In the genomic region with DNA sequence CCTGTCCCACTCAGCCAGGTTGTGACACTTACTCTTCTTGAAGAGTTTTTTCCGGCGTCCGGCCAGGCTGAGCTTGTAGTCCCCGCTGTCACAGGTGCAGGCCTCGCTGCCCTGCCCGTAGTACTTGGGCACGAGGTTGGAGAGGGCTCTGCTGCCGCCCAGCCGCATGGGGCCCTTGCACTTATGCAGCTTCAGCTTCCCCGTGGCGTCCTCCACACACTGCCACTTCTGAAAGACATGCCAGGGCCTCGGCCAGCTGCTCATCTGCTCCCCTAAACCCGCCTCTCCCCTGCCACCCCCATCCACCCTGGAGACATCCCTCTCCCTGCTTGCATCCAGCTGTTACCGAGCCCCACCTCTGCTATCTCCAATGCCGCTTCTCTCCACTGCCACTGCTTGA, we compare ENCODE assay signal across 24 cellular contexts.
"Had no signal": no experiment of that assay in that cellular context is flagged by ENCODE, and none has a peak within 500 bp of the region (broad histone marks: within the 10 kb centered on the region; RNA-seq: fewer than 3 reads in every experiment).

No MANE protein-coding gene starts in this region.

- H3K4me1 ChIP-seq: esophagus muscularis mucosa, prostate gland, stomach, suprapubic skin, tibial nerve, uterus had no signal

- H3K27ac ChIP-seq: dorsolateral prefrontal cortex, esophagus muscularis mucosa, left ventricle myocardium inferior, ovary, prostate gland, stomach, suprapubic skin, tibial nerve, uterus, VCaP had no signal

- ATAC-seq: activated CD4-positive, CD25-positive, alpha-beta regulatory T cell treated with anti-CD3 and anti-CD28 coated beads, Interleukin-2, amount 50 U/mL, for 24 hours; activated CD8-positive, alpha-beta memory T cell treated with anti-CD3 and anti-CD28 coated beads, Interleukin-2, amount 10 ng/mL, durations not matched to agents 7 days and 5 days; activated CD8-positive, alpha-beta T cell treated with anti-CD3 and anti-CD28 coated beads for 36 hours; activated naive CD4-positive, alpha-beta T cell treated with anti-CD3 and anti-CD28 coated beads, Interleukin-2, amount 50 U/mL, for 72 hours; effector memory CD8-positive, alpha-beta T cell; natural killer cell had no signal

- H3K9me3 Mint-ChIP-seq: activated CD4-positive, alpha-beta T cell treated with anti-CD3 and anti-CD28 coated beads, Interleukin-2, amount 10 ng/mL, durations not matched to agents 24 days and 14 days; activated CD8-positive, alpha-beta T cell treated with anti-CD3 and anti-CD28 coated beads for 36 hours; activated naive CD4-positive, alpha-beta T cell treated with anti-CD3 and anti-CD28 coated beads, Interleukin-2, amount 50 U/mL, for 72 hours; effector memory CD8-positive, alpha-beta T cell; natural killer cell; T-helper 2 cell treated with Interferon-gamma antibody and Interleukin-4, amounts not matched to agents 5 μg/mL and 100 μg/mL, for 36 hours had no signal

- H3K4me3 ChIP-seq: dorsolateral prefrontal cortex, esophagus muscularis mucosa, left ventricle myocardium inferior, ovary, prostate gland, stomach, suprapubic skin, tibial nerve, uterus had no signal

- H3K9me3 ChIP-seq: esophagus muscularis mucosa, left ventricle myocardium inferior, ovary, prostate gland, stomach, suprapubic skin, tibial nerve, uterus had no signal

- H3K36me3 Mint-ChIP-seq: activated CD8-positive, alpha-beta memory T cell treated with anti-CD3 and anti-CD28 coated beads, Interleukin-2, amount 10 ng/mL, durations not matched to agents 7 days and 5 days; activated naive CD4-positive, alpha-beta T cell treated with anti-CD3 and anti-CD28 coated beads, Interleukin-2, amount 50 U/mL, for 72 hours; natural killer cell had no signal

- H3K27me3 ChIP-seq: dorsolateral prefrontal cortex, esophagus muscularis mucosa, ovary, stomach, suprapubic skin, tibial nerve, uterus had no signal

- H3K4me1 Mint-ChIP-seq: activated CD4-positive, alpha-beta T cell treated with anti-CD3 and anti-CD28 coated beads, Interleukin-2, amount 10 ng/mL, durations not matched to agents 24 days and 14 days; natural killer cell had no signal

- H3K27ac Mint-ChIP-seq: activated CD4-positive, alpha-beta T cell treated with anti-CD3 and anti-CD28 coated beads, Interleukin-2, amount 10 ng/mL, durations not matched to agents 24 days and 14 days; activated CD8-positive, alpha-beta memory T cell treated with anti-CD3 and anti-CD28 coated beads, Interleukin-2, amount 10 ng/mL, durations not matched to agents 7 days and 5 days; activated CD8-positive, alpha-beta T cell treated with anti-CD3 and anti-CD28 coated beads for 36 hours; effector memory CD8-positive, alpha-beta T cell; natural killer cell; T-helper 2 cell treated with Interferon-gamma antibody and Interleukin-4, amounts not matched to agents 5 μg/mL and 100 μg/mL, for 36 hours had no signal

- H3K4me3 Mint-ChIP-seq: activated CD4-positive, alpha-beta T cell treated with anti-CD3 and anti-CD28 coated beads, Interleukin-2, amount 10 ng/mL, durations not matched to agents 24 days and 14 days; activated CD8-positive, alpha-beta memory T cell treated with anti-CD3 and anti-CD28 coated beads, Interleukin-2, amount 10 ng/mL, durations not matched to agents 7 days and 5 days; activated CD8-positive, alpha-beta T cell treated with anti-CD3 and anti-CD28 coated beads for 36 hours; effector memory CD8-positive, alpha-beta T cell; natural killer cell; T-helper 2 cell treated with Interferon-gamma antibody and Interleukin-4, amounts not matched to agents 5 μg/mL and 100 μg/mL, for 36 hours had no signal

- H3K27me3 Mint-ChIP-seq: activated CD4-positive, alpha-beta T cell treated with anti-CD3 and anti-CD28 coated beads, Interleukin-2, amount 10 ng/mL, durations not matched to agents 24 days and 14 days; activated CD8-positive, alpha-beta memory T cell treated with anti-CD3 and anti-CD28 coated beads, Interleukin-2, amount 10 ng/mL, durations not matched to agents 7 days and 5 days; activated CD8-positive, alpha-beta T cell treated with anti-CD3 and anti-CD28 coated beads for 36 hours; effector memory CD8-positive, alpha-beta T cell had no signal

- DNase-seq: activated CD4-positive, alpha-beta T cell treated with anti-CD3 and anti-CD28 coated beads, Interleukin-2, amount 10 ng/mL, durations not matched to agents 24 days and 14 days; activated CD8-positive, alpha-beta memory T cell treated with anti-CD3 and anti-CD28 coated beads, Interleukin-2, amount 10 ng/mL, durations not matched to agents 7 days and 5 days; activated CD8-positive, alpha-beta T cell treated with anti-CD3 and anti-CD28 coated beads for 36 hours; activated T-cell treated with anti-CD3 and anti-CD28 coated beads, Interleukin-2, amount 50 U/mL, for 1 hour; central memory CD4-positive, alpha-beta T cell; dorsolateral prefrontal cortex; effector memory CD8-positive, alpha-beta T cell; hypothalamus; left ventricle myocardium inferior; mammary epithelial cell; midbrain; natural killer cell; stimulated activated CD4-positive, alpha-beta T cell treated with anti-CD3 and anti-CD28 coated beads, Interleukin-12 subunit alpha, Interleukin-12 subunit beta, amount 100 ng/mL, for 4 hours; stomach; uterus had no signal

- H3K36me3 ChIP-seq: ovary, prostate gland, uterus had no signal
